In the genomic region with DNA sequence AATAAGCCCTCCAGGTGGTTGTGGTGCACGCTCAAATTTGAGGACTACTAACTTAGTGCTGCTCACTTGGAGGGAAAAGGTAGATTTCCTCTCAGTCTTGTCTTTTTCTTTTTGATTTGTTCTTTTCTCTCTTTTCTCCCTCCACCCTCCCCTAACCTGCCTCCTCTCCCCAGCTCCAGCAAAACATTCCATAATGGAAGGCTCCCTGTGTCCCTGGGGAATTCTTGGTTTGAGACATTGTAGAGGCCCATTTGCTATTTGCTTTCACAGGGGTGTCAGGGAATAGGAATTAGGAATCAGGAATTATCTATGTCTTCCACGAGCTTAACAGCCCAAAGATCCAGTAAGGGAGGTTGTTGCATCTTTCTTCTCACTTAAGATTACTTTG, we compare ENCODE assay signal across 22 cellular contexts.
DNase-seq lines count a peak whose midpoint lies in the region; ATAC-seq, FAIRE-seq and TF ChIP-seq lines count a peak whose summit lies in the region.
"Had no signal": no experiment of that assay in that cellular context is flagged by ENCODE, and none has a peak within 500 bp of the region (broad histone marks: within the 10 kb centered on the region; RNA-seq: fewer than 3 reads in every experiment).

No MANE protein-coding gene starts in this region.

- peak overlapping the region; percentile 56 for H3K18ac ChIP-seq in mesendoderm (ENCODE audit: low read length)

- no peak overlapping the region for H3K27ac ChIP-seq in mesendoderm (ENCODE audit: low read depth, low read length)
- H3K27ac ChIP-seq: C4-2B, SJCRH30, spleen, thoracic aorta had no signal

- H3K36me3 Mint-ChIP-seq in WTC11 = no peaks in the 10 kb centered on the region
- H3K36me3 Mint-ChIP-seq in activated CD8-positive, alpha-beta T cell treated with anti-CD3 and anti-CD28 coated beads for 36 hours (ENCODE audit: low read depth) = no peaks in the 10 kb centered on the region
- H3K36me3 Mint-ChIP-seq: IgD-negative memory B cell; naive thymus-derived CD8-positive, alpha-beta T cell; stimulated activated effector memory CD8-positive, alpha-beta T cell treated with anti-CD3 and anti-CD28 coated beads, Interleukin-12 subunit alpha, Interleukin-12 subunit beta, amount 100 ng/mL, for 72 hours; T-cell had no signal

- peaks cover 28% of the 10 kb centered on the region for H3K27me3 Mint-ChIP-seq in stimulated activated naive CD8-positive, alpha-beta T cell treated with anti-CD3 and anti-CD28 coated beads, Interleukin-15, amount 100 ng/mL, for 72 hours
- H3K27me3 Mint-ChIP-seq in WTC11 (ENCODE audit: low read depth) = peaks cover under 1% of the 10 kb centered on the region
- peaks cover 24% of the 10 kb centered on the region for H3K27me3 Mint-ChIP-seq in activated CD8-positive, alpha-beta T cell treated with anti-CD3 and anti-CD28 coated beads for 36 hours

- H4K5ac ChIP-seq in mesendoderm (ENCODE audit: low read length) = no peak overlapping the region

- intact Hi-C loops in activated CD8-positive, alpha-beta T cell treated with anti-CD3 and anti-CD28 coated beads for 36 hours (cut with micrococcal nuclease) = no loop called here

- H2BK5ac ChIP-seq in mesendoderm (ENCODE audit: low read length) = no peak overlapping the region

- peak overlapping the region in 1 of 2 donors; percentile 75 for H3K27ac Mint-ChIP-seq in stimulated activated naive CD8-positive, alpha-beta T cell treated with anti-CD3 and anti-CD28 coated beads, Interleukin-15, amount 100 ng/mL, for 72 hours
- H3K27ac Mint-ChIP-seq in WTC11 = no peak overlapping the region
- H3K27ac Mint-ChIP-seq in activated CD8-positive, alpha-beta T cell treated with anti-CD3 and anti-CD28 coated beads for 36 hours = no peak overlapping the region
- H3K27ac Mint-ChIP-seq: stimulated activated effector memory CD8-positive, alpha-beta T cell treated with anti-CD3 and anti-CD28 coated beads, Interleukin-12 subunit alpha, Interleukin-12 subunit beta, amount 100 ng/mL, for 72 hours; T-cell had no signal

- H4K8ac ChIP-seq in mesendoderm (ENCODE audit: low read depth, low read length) = no peak overlapping the region

- H3K23ac ChIP-seq in mesendoderm (ENCODE audit: low read length) = no peak overlapping the region

- H3K4me3 ChIP-seq in mesendoderm (ENCODE audit: low read length) = no peak overlapping the region
- H3K4me3 ChIP-seq: SJCRH30, spleen, thoracic aorta had no signal

- H3K4me3 Mint-ChIP-seq in stimulated activated naive CD8-positive, alpha-beta T cell treated with anti-CD3 and anti-CD28 coated beads, Interleukin-15, amount 100 ng/mL, for 72 hours = peak overlapping the region; percentile 11 to 76
- no peak overlapping the region for H3K4me3 Mint-ChIP-seq in WTC11
- no peak overlapping the region for H3K4me3 Mint-ChIP-seq in activated CD8-positive, alpha-beta T cell treated with anti-CD3 and anti-CD28 coated beads for 36 hours
- H3K4me3 Mint-ChIP-seq: IgD-negative memory B cell; naive thymus-derived CD8-positive, alpha-beta T cell; stimulated activated effector memory CD8-positive, alpha-beta T cell treated with anti-CD3 and anti-CD28 coated beads, Interleukin-12 subunit alpha, Interleukin-12 subunit beta, amount 100 ng/mL, for 72 hours; T-cell had no signal

- TF ChIP-seq POLR2A in GM12891 (IDR thresholded peaks at IDR 0.05; ENCODE audit: low read depth, low read length) = no peak

- H3K79me1 ChIP-seq in mesendoderm (ENCODE audit: low read length) = no peaks in the 10 kb centered on the region

- no peak overlapping the region for H3K4ac ChIP-seq in mesendoderm (ENCODE audit: low read depth, low read length)

- no peak for FAIRE-seq in GM12891 (lab: Jason Lieb, UNC)
- FAIRE-seq: D721Med, TTC549 had no signal

- no peak for ATAC-seq in stimulated activated naive CD8-positive, alpha-beta T cell treated with anti-CD3 and anti-CD28 coated beads, Interleukin-15, amount 100 ng/mL, for 72 hours
- ATAC-seq in stimulated activated naive CD8-positive, alpha-beta T cell treated with anti-CD3 and anti-CD28 coated beads, Interleukin-15, Interleukin-2, amounts not matched to agents 100 U/mL and 50 U/mL, for 24 hours = no peak
- peak; percentile 36; the same call in 1 of the 2 replicates for ATAC-seq in WTC11
- ATAC-seq in activated CD8-positive, alpha-beta T cell treated with anti-CD3 and anti-CD28 coated beads for 36 hours = no peak
- ATAC-seq: naive thymus-derived CD8-positive, alpha-beta T cell; T-cell had no signal

- no peaks in the 10 kb centered on the region for H3K36me3 ChIP-seq in mesendoderm (ENCODE audit: control insufficient read depth, insufficient read depth, low read length)
- H3K36me3 ChIP-seq: SJCRH30, spleen, thoracic aorta had no signal

- POLR2A ChIA-PET in WTC11 (lab: Charles Lee) = no interaction called here
- POLR2A ChIA-PET in activated CD8-positive, alpha-beta T cell treated with anti-CD3 and anti-CD28 coated beads for 36 hours (lab: Charles Lee) = interaction anchor here (0.9 kb wide), 1 partner anchor 12 kb away, joined by 3 read pairs; no protein-coding TSS in a partner anchor

- no peaks in the 10 kb centered on the region for H3K27me3 ChIP-seq in mesendoderm (ENCODE audit: insufficient read depth, low read length, poor library complexity)
- H3K27me3 ChIP-seq: SJCRH30 had no signal

- H3K9me3 Mint-ChIP-seq in stimulated activated naive CD8-positive, alpha-beta T cell treated with anti-CD3 and anti-CD28 coated beads, Interleukin-15, amount 100 ng/mL, for 72 hours = no peaks in the 10 kb centered on the region
- H3K9me3 Mint-ChIP-seq in WTC11 = no peaks in the 10 kb centered on the region
- no peaks in the 10 kb centered on the region for H3K9me3 Mint-ChIP-seq in activated CD8-positive, alpha-beta T cell treated with anti-CD3 and anti-CD28 coated beads for 36 hours
- H3K9me3 Mint-ChIP-seq: IgD-negative memory B cell; naive thymus-derived CD8-positive, alpha-beta T cell; stimulated activated effector memory CD8-positive, alpha-beta T cell treated with anti-CD3 and anti-CD28 coated beads, Interleukin-12 subunit alpha, Interleukin-12 subunit beta, amount 100 ng/mL, for 72 hours; T-cell had no signal

- H3K4me2 ChIP-seq in mesendoderm (ENCODE audit: low read length) = no peak overlapping the region

- H2BK120ac ChIP-seq in mesendoderm (ENCODE audit: low read depth, low read length) = no peak overlapping the region

- no peaks in the 10 kb centered on the region for H3K79me2 ChIP-seq in mesendoderm (ENCODE audit: control insufficient read depth, insufficient read depth, low read length)

- DNase-seq in stimulated activated naive CD8-positive, alpha-beta T cell treated with anti-CD3 and anti-CD28 coated beads, Interleukin-15, amount 100 ng/mL, for 72 hours = no peak
- DNase-seq in stimulated activated naive CD8-positive, alpha-beta T cell treated with anti-CD3 and anti-CD28 coated beads, Interleukin-15, Interleukin-2, amounts not matched to agents 100 U/mL and 50 U/mL, for 24 hours = no peak
- DNase-seq in WTC11 (ENCODE audit: low spot score) = no peak
- peak; percentile 52 for DNase-seq in mesendoderm
- DNase-seq in activated CD8-positive, alpha-beta T cell treated with anti-CD3 and anti-CD28 coated beads for 36 hours = no peak
- no peak for DNase-seq in GM03348 (ENCODE audit: low spot score)
- no peak for DNase-seq in GM12891 (ENCODE audit: insufficient read length, low spot score)
- DNase-seq: left colon; mesenchymal stem cell; naive thymus-derived CD8-positive, alpha-beta T cell; NCI-H2029 treated with DMSO at 0.1 percent for 48 hours; NCI-H446 treated with DMSO at 0.1 percent for 48 hours; SJCRH30; spleen; stimulated activated CD4-positive, alpha-beta T cell treated with anti-CD3 and anti-CD28 coated beads, Interleukin-2, amount 100 ng/mL, for 48 hours; T-cell had no signal

- no peak overlapping the region for H3K56ac ChIP-seq in mesendoderm (ENCODE audit: low read length)

- CTCF ChIA-PET in WTC11 (lab: Charles Lee) = no interaction called here
- CTCF ChIA-PET in activated CD8-positive, alpha-beta T cell treated with anti-CD3 and anti-CD28 coated beads for 36 hours (lab: Charles Lee) = no interaction called here

- H3K4me1 ChIP-seq in mesendoderm (ENCODE audit: control insufficient read depth, low read depth, low read length) = peaks cover 12% of the 10 kb centered on the region
- H3K4me1 ChIP-seq: SJCRH30 had no signal

- no peak overlapping the region for H3K9ac ChIP-seq in mesendoderm (ENCODE audit: low read length)

- H3K4me1 Mint-ChIP-seq in stimulated activated naive CD8-positive, alpha-beta T cell treated with anti-CD3 and anti-CD28 coated beads, Interleukin-15, amount 100 ng/mL, for 72 hours = peaks cover 36% of the 10 kb centered on the region
- H3K4me1 Mint-ChIP-seq in WTC11 = peaks cover 19% of the 10 kb centered on the region
- peaks cover 24% of the 10 kb centered on the region for H3K4me1 Mint-ChIP-seq in activated CD8-positive, alpha-beta T cell treated with anti-CD3 and anti-CD28 coated beads for 36 hours (ENCODE audit: low read depth)
- H3K4me1 Mint-ChIP-seq: IgD-negative memory B cell; stimulated activated effector memory CD8-positive, alpha-beta T cell treated with anti-CD3 and anti-CD28 coated beads, Interleukin-12 subunit alpha, Interleukin-12 subunit beta, amount 100 ng/mL, for 72 hours had no signal

- H2BK15ac ChIP-seq in mesendoderm (replicated peaks; ENCODE audit: low read depth) = no peak overlapping the region

- no peak for TF ChIP-seq CTCF in WTC11 (IDR thresholded peaks at IDR 0.05)
- TF ChIP-seq CTCF in activated CD8-positive, alpha-beta T cell treated with anti-CD3 and anti-CD28 coated beads for 36 hours (IDR thresholded peaks at IDR 0.05) = no peak

- peak overlapping the region; percentile 38 for H2AK5ac ChIP-seq in mesendoderm (ENCODE audit: low read length)

- no CpG with 5 or more reads among the region's 2 CpGs for WGBS in mesendoderm (ENCODE audit: extremely low coverage, insufficient coverage, low lambda C conversion rate)

TF ChIP-seq in WTC11, 78 proteins besides CTCF, POLR2A, EP300 and RAD21 (continues in another document):
- TF ChIP-seq PRRX2 (CRISPR knock-in tag; IDR thresholded peaks at IDR 0.05) = no peak

TF ChIP-seq in GM12891, 5 proteins besides CTCF, POLR2A, EP300 and RAD21:
- TF ChIP-seq TAF1 (IDR thresholded peaks at IDR 0.05; ENCODE audit: low read depth, low read length) (no peak), POLR2AphosphoS5 (IDR thresholded peaks at IDR 0.05; ENCODE audit: low read depth, low read length) (no peak), POU2F2 (IDR thresholded peaks at IDR 0.05; ENCODE audit: low read depth, low read length) (no peak), SPI1 (IDR thresholded peaks at IDR 0.05; ENCODE audit: low read depth, low read length) (no peak), PAX5 (IDR thresholded peaks at IDR 0.05; ENCODE audit: insufficient read depth, low read length, severe bottlenecking) (no peak)

Comparison
In these comparisons a context has a peak if more than half of its experiments do, and no peak if none do; other contexts are left out.
1. H3K4me3 Mint-ChIP-seq: peak in stimulated activated naive CD8-positive, alpha-beta T cell treated with anti-CD3 and anti-CD28 coated beads, Interleukin-15, amount 100 ng/mL, for 72 hours (2 of 2); none in WTC11 (single experiment) and activated CD8-positive, alpha-beta T cell treated with anti-CD3 and anti-CD28 coated beads for 36 hours (single experiment).